20 cellular contexts compared by ENCODE assay signal in the genomic region with DNA sequence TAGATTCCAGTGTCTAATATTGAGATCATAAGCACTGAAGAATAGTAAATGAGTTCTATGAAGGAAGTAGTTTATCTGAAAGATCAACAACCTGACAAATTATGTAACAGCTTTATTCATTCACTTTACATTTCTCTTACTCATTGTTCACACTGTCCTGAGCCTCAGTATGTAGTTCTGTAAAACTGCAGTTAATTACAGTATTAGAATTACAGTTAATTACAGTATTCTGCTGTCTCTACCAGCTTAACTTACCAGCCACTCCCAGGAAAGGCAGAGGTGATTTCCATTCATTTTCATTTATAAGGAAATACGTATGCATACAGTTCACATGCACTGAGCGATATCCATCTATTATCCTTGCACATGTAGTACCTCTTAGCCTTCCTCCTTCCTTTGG. TPM values are rescaled to one million over a fixed set of nuclear protein-coding genes. Genes with fewer than 3 reads are reported as not detected.
DNase-seq lines count a peak whose midpoint lies in the region; ATAC-seq, FAIRE-seq and TF ChIP-seq lines count a peak whose summit lies in the region.
"Had no signal": no experiment of that assay in that cellular context is flagged by ENCODE, and none has a peak within 500 bp of the region (broad histone marks: within the 10 kb centered on the region; RNA-seq: fewer than 3 reads in every experiment).

No MANE protein-coding gene starts in this region.

- H3K27ac Mint-ChIP-seq in CD4-positive, alpha-beta T cell = peak overlapping the region; percentile 59
- peak overlapping the region; percentile 74 for H3K27ac Mint-ChIP-seq in T-helper 17 cell
- H3K27ac Mint-ChIP-seq: activated CD8-positive, alpha-beta memory T cell treated with anti-CD3 and anti-CD28 coated beads, Interleukin-2, amount 10 ng/mL, durations not matched to agents 7 days and 5 days had no signal

- H3K9ac ChIP-seq in Loucy (ENCODE audit: low read depth, low read length, poor library complexity, severe bottlenecking) = no peak overlapping the region

- no peak overlapping the region for H2AFZ ChIP-seq in Loucy (ENCODE audit: low read length)

- peaks cover 31% of the 10 kb centered on the region for H3K4me1 ChIP-seq in Loucy (ENCODE audit: insufficient read depth, low read length, poor library complexity, severe bottlenecking)
- H3K4me1 ChIP-seq: sigmoid colon had no signal

- no peaks in the 10 kb centered on the region for H3K27me3 ChIP-seq in CD4-positive, alpha-beta T cell (ENCODE audit: control insufficient read depth, insufficient read depth, low read length)
- no peaks in the 10 kb centered on the region for H3K27me3 ChIP-seq in Loucy (ENCODE audit: insufficient read depth, low read length, poor library complexity, severe bottlenecking)
- H3K27me3 ChIP-seq: sigmoid colon had no signal

- peaks cover 9% of the 10 kb centered on the region; the same call in 1 of the 2 replicates for H3K36me3 ChIP-seq in Loucy (ENCODE audit: insufficient read depth, low read length)

- TF ChIP-seq CTCF in CD4-positive, alpha-beta T cell (IDR thresholded peaks at IDR 0.05) = no peak
- TF ChIP-seq CTCF in Loucy (conservative IDR thresholded peaks at IDR 0.05; ENCODE audit: low read length) = no peak

- ATAC-seq in CD4-positive, alpha-beta T cell (ENCODE audit: poor library complexity) = peak; percentile 14
- ATAC-seq in T-helper 17 cell (peak; percentile 13), esophagus mucosa (peak; percentile 17), GM19467 (IDR thresholded peaks at IDR 0.05; ENCODE audit: unreplicated experiment) (no peak)
- ATAC-seq: activated CD8-positive, alpha-beta memory T cell treated with anti-CD3 and anti-CD28 coated beads, Interleukin-2, amount 10 ng/mL, durations not matched to agents 7 days and 5 days; Right ventricle myocardium inferior had no signal

- POLR2A ChIA-PET in CD4-positive, alpha-beta T cell (lab: Charles Lee) = interaction anchor here (1.2 kb wide), 1 partner anchor 8 kb away, joined by 3 read pairs; no protein-coding TSS in a partner anchor

- DNase-seq in CD4-positive, alpha-beta T cell = no peak
- DNase-seq in T-helper 17 cell = no peak
- no peak for DNase-seq in GM12892 (ENCODE audit: insufficient read length)
- DNase-seq in NCI-H2029 treated with DMSO at 0.1 percent for 48 hours (lab: John Stamatoyannopoulos, UW) = no peak
- DNase-seq in CD1c-positive myeloid dendritic cell (ENCODE audit: extremely low spot score) = no peak
- DNase-seq: activated CD4-positive, CD25-positive, alpha-beta regulatory T cell; activated CD8-positive, alpha-beta memory T cell treated with anti-CD3 and anti-CD28 coated beads, Interleukin-2, amount 10 ng/mL, durations not matched to agents 7 days and 5 days; activated gamma-delta T cell treated with Interleukin-2 at 50 U/mL for 16 hours; NCI-H2227 treated with DMSO at 0.1 percent for 48 hours; sigmoid colon; stimulated activated CD4-positive, alpha-beta T cell treated with anti-CD3 and anti-CD28 coated beads, Interleukin-2, amount 100 ng/mL, for 24 hours; T-helper 1 cell had no signal

- no peak for TF ChIP-seq POLR2A in GM12892 (IDR thresholded peaks at IDR 0.05; ENCODE audit: low read depth, low read length)

- H3K9me3 ChIP-seq in CD4-positive, alpha-beta T cell (ENCODE audit: control insufficient read depth, low read length) = no peaks in the 10 kb centered on the region
- H3K9me3 ChIP-seq in Loucy (ENCODE audit: insufficient read depth, low read depth, low read length) (no peaks in the 10 kb centered on the region), T-helper 17 cell (ENCODE audit: control insufficient read depth, low read length, poor library complexity, severe bottlenecking) (no peaks in the 10 kb centered on the region)
- H3K9me3 ChIP-seq: sigmoid colon had no signal

- FAIRE-seq in GM12892 (lab: Jason Lieb, UNC) = no peak
- FAIRE-seq: D721Med, endothelial cell of umbilical vein, frontal cortex had no signal

- peaks cover 71% of the 10 kb centered on the region for H3K4me1 Mint-ChIP-seq in CD4-positive, alpha-beta T cell (ENCODE audit: low read depth)
- H3K4me1 Mint-ChIP-seq in T-helper 17 cell = peaks cover 30% of the 10 kb centered on the region

- H4K20me1 ChIP-seq in Loucy (ENCODE audit: insufficient read depth, low read length, poor library complexity, severe bottlenecking) = no peaks in the 10 kb centered on the region

- H3F3A ChIP-seq in Loucy (ENCODE audit: low read depth) = no peaks in the 10 kb centered on the region

- intact Hi-C loops in CD4-positive, alpha-beta T cell (cut with DNase I, micrococcal nuclease) = loop anchor here in 1 of 2 experiments (2.0 kb wide), 2 partner anchors 15 to 63 kb away; no protein-coding TSS in a partner anchor

- no peak overlapping the region for H3K4me3 ChIP-seq in Loucy (ENCODE audit: low read length, poor library complexity, severe bottlenecking)
- H3K4me3 ChIP-seq: coronary artery, sigmoid colon had no signal

- H3K27me3 Mint-ChIP-seq in CD4-positive, alpha-beta T cell = no peaks in the 10 kb centered on the region
- H3K27me3 Mint-ChIP-seq in T-helper 17 cell = no peaks in the 10 kb centered on the region
- H3K27me3 Mint-ChIP-seq: activated CD8-positive, alpha-beta memory T cell treated with anti-CD3 and anti-CD28 coated beads, Interleukin-2, amount 10 ng/mL, durations not matched to agents 7 days and 5 days had no signal

- peaks cover 13% of the 10 kb centered on the region; the same call in 1 of the 2 replicates for H3K79me2 ChIP-seq in Loucy (ENCODE audit: insufficient read depth, low read length)

- no peak overlapping the region for H3K4me3 Mint-ChIP-seq in CD4-positive, alpha-beta T cell
- H3K4me3 Mint-ChIP-seq in T-helper 17 cell = peak overlapping the region; percentile 19
- H3K4me3 Mint-ChIP-seq: activated CD8-positive, alpha-beta memory T cell treated with anti-CD3 and anti-CD28 coated beads, Interleukin-2, amount 10 ng/mL, durations not matched to agents 7 days and 5 days had no signal

- H3K9me3 Mint-ChIP-seq in CD4-positive, alpha-beta T cell = no peaks in the 10 kb centered on the region

- H3K27ac ChIP-seq in CD4-positive, alpha-beta T cell (ENCODE audit: low read depth, low read length) = no peak overlapping the region
- H3K27ac ChIP-seq: coronary artery, sigmoid colon had no signal

- H3K9me2 ChIP-seq in Loucy (replicated peaks; ENCODE audit: low read depth, low read length) = no peaks in the 10 kb centered on the region

- CTCF ChIA-PET in CD4-positive, alpha-beta T cell (lab: Charles Lee) = interaction anchor here (1.9 kb wide), 1 partner anchor 10 kb away, joined by 4 read pairs; no protein-coding TSS in a partner anchor

- peak overlapping the region; percentile 26 for H3K4me2 ChIP-seq in Loucy (ENCODE audit: low read depth, low read length, poor library complexity, severe bottlenecking)

- H3K36me3 Mint-ChIP-seq in CD4-positive, alpha-beta T cell (ENCODE audit: low read depth) = peaks cover 87% of the 10 kb centered on the region
- H3K36me3 Mint-ChIP-seq in T-helper 17 cell (ENCODE audit: low read depth) = peaks cover 3% of the 10 kb centered on the region

RNA-seq across cellular contexts. Expression of a gene that starts 32.8 kb away (rescaled TPM):
- 100 to 1,000 TPM; 134 TPM for total RNA-seq in CD4-positive, alpha-beta T cell
- 100 to 1,000 TPM; 251 to 277 TPM for total RNA-seq in T-helper 17 cell
- 35.2 TPM for total RNA-seq in esophagus mucosa
- 46.8 TPM for polyA plus RNA-seq in GM12892 (2012; ENCODE audit: missing spikeins)
